ENCODE assay signal across 8 cellular contexts in the genomic region with DNA sequence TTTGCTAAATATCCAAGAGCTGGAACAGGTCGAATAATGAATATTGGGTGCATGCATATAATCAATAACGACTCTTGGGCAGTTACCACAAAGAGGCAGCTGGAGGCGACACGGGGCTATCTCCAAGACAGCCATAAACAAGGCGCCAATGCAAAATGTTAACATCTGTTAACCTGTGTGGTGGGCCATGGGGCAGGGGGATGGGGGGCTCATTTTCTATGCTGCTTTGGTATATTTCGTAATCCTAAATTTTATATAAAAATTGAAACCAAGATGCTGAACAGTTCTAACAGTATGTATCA. TPM values are rescaled to one million over a fixed set of nuclear protein-coding genes. Genes with fewer than 3 reads are reported as not detected.
DNase-seq lines count a peak whose midpoint lies in the region; ATAC-seq and TF ChIP-seq lines count a peak whose summit lies in the region.
"Had no signal": no experiment of that assay in that cellular context is flagged by ENCODE, and none has a peak within 500 bp of the region (broad histone marks: within the 10 kb centered on the region; RNA-seq: fewer than 3 reads in every experiment).

No MANE protein-coding gene starts in this region.

- TF ChIP-seq POLR2A in esophagus muscularis mucosa (IDR thresholded peaks at IDR 0.05; ENCODE audit: low read depth), result no peak

- TF ChIP-seq EP300 in esophagus muscularis mucosa (IDR thresholded peaks at IDR 0.05), result no peak

- H3K27me3 ChIP-seq in HL-60 (ENCODE audit: insufficient read depth, poor library complexity, severe bottlenecking), result no peaks in the 10 kb centered on the region
- no peaks in the 10 kb centered on the region for H3K27me3 ChIP-seq in SJCRH30
- no peaks in the 10 kb centered on the region for H3K27me3 ChIP-seq in esophagus muscularis mucosa

- H3K4me1 ChIP-seq in SJCRH30 (peaks cover 41% of the 10 kb centered on the region), esophagus muscularis mucosa (peaks cover 46 to 66% (median 61%) of the 10 kb centered on the region in 4 donors)

- DNase-seq in HL-60 (ENCODE audit: low read depth in 1 of 2, low spot score in 1 of 2), result no peak
- DNase-seq in SJCRH30, result no peak
- no peak for DNase-seq in esophagus muscularis mucosa (ENCODE audit: extremely low spot score)
- DNase-seq in skeletal muscle cell (ENCODE audit: low read depth), result no peak
- no peak for DNase-seq in glomerular visceral epithelial cell (ENCODE audit: extremely low spot score)
- DNase-seq in AML-193 (lab: John Stamatoyannopoulos, UW), result no peak

- no peak for ATAC-seq in HG03457 (IDR thresholded peaks at IDR 0.05; ENCODE audit: unreplicated experiment)

- H3K27ac ChIP-seq in HL-60 (replicated peaks), result peak overlapping the region; percentile 99
- no peak overlapping the region for H3K27ac ChIP-seq in SJCRH30
- peak overlapping the region; percentile 94 to 100 (median 98) for H3K27ac ChIP-seq in esophagus muscularis mucosa (replicated peaks in 1 of 4)

- TF ChIP-seq CTCF in HL-60 (IDR thresholded peaks at IDR 0.05; ENCODE audit: insufficient read depth, low read length) (no peak), esophagus muscularis mucosa (IDR thresholded peaks at IDR 0.05) (no peak)

- 45% methylated on average over 6 of the region's 6 CpGs for WGBS in esophagus muscularis mucosa

- H3K36me3 ChIP-seq in SJCRH30 (peaks cover 3% of the 10 kb centered on the region; the same call in 1 of the 2 replicates), esophagus muscularis mucosa (no peaks in the 10 kb centered on the region)

- H3K9me3 ChIP-seq in SJCRH30 (replicated peaks) (no peaks in the 10 kb centered on the region), esophagus muscularis mucosa (no peaks in the 10 kb centered on the region)

- no peak overlapping the region for H3K4me3 ChIP-seq in HL-60 (replicated peaks; ENCODE audit: insufficient read depth, low read length)
- peak overlapping the region; percentile 97; the same call in 1 of the 2 replicates for H3K4me3 ChIP-seq in SJCRH30
- H3K4me3 ChIP-seq in esophagus muscularis mucosa, result peak overlapping the region in 3 of 4 donors; percentile 89 to 99 (median 94)
- peak overlapping the region; percentile 97 for H3K4me3 ChIP-seq in skeletal muscle cell (ENCODE audit: low read depth, low read length)

- intact Hi-C loops in esophagus muscularis mucosa (cut with DNase I), result no loop called here

RNA-seq across cellular contexts. Expression of a gene that starts 1.3 kb away (rescaled TPM):
- 24.2 and 29.0 TPM in 2 replicates for total RNA-seq in SJCRH30 (2014; rRNA removed; shearing (Covaris generic))
- total RNA-seq in esophagus muscularis mucosa, result 10 to 100 TPM; 11.3 to 22.2 (median 18.7) TPM

RNA-seq across cellular contexts. Expression of a gene that starts 10.7 kb away (rescaled TPM):
- not detected in 2 replicates for total RNA-seq in SJCRH30 (2014; rRNA removed; shearing (Covaris generic))
- under 1 TPM in 1 of 4 donors, not detected in 3; 0.92 TPM for total RNA-seq in esophagus muscularis mucosa
- total RNA-seq: fibroblast of villous mesenchyme had no signal
